14 cellular contexts compared by ENCODE assay signal in the genomic region with DNA sequence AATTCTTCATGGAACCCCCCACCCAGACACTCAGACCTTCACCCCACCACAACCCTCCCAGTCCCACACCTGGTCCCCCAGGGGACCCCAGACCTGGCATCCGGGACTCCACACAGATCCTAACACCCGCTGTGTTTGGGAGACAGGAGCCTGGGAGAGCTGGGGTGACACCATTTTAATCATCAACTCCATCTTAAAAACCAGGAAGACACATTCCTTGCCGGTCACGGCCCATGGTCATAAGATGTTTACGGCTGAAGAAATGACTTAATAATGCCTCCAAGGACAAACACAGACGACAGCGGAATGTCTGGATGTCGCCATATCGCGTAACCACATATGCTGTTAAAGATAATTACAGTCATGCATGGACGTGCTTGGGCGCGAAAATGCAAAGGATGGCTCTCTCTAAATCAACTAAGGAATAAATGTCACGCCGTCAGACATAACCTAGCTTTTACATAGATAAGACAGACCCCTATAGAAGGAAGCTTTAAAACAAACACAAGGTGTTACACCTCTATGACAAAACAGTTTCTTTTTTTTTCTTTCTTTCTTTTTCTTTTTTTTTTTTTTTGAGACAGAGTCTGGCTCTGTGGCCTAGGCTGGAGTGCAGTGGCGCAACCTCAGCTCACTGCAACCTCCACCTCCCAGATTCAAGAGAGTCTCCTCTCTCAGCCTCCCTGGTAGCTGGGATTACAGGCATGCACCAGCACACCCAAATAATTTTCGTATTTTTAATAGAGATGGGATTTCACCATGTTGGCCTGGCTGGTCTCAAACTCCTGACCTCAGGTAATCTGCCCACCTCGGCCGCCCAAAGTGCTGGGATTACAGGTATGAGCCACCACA. TPM values are rescaled to one million over a fixed set of nuclear protein-coding genes. Genes with fewer than 3 reads are reported as not detected.
DNase-seq lines count a peak whose midpoint lies in the region; ATAC-seq, FAIRE-seq and TF ChIP-seq lines count a peak whose summit lies in the region.
"Had no signal": no experiment of that assay in that cellular context is flagged by ENCODE, and none has a peak within 500 bp of the region (broad histone marks: within the 10 kb centered on the region; RNA-seq: fewer than 3 reads in every experiment).

No MANE protein-coding gene starts in this region.

- CTCF ChIA-PET in activated B cell treated with CpG ODN at 0.5 μM for 24 hours (lab: Charles Lee): no interaction called here

- H3K4me3 Mint-ChIP-seq in T-helper 2 cell treated with Interferon-gamma antibody and Interleukin-4, amounts not matched to agents 5 μg/mL and 100 μg/mL, for 36 hours: peak overlapping the region; percentile 7
- H3K4me3 Mint-ChIP-seq in activated B cell treated with CpG ODN at 0.5 μM for 24 hours: peak overlapping the region; percentile 44
- peak overlapping the region in 3 of 5 donors; percentile 12 to 39 (median 16) for H3K4me3 Mint-ChIP-seq in immature natural killer cell

- H3K36me3 Mint-ChIP-seq in T-helper 2 cell treated with Interferon-gamma antibody and Interleukin-4, amounts not matched to agents 5 μg/mL and 100 μg/mL, for 36 hours (ENCODE audit: low read depth): peaks cover 6% of the 10 kb centered on the region
- H3K36me3 Mint-ChIP-seq in activated B cell treated with CpG ODN at 0.5 μM for 24 hours (ENCODE audit: low read depth) (peaks cover 5% of the 10 kb centered on the region), immature natural killer cell (no peaks in the 10 kb centered on the region)

- peaks cover 18% of the 10 kb centered on the region in 2 donors for H3K4me1 ChIP-seq in gastrocnemius medialis

- ATAC-seq in activated B cell treated with CpG ODN at 0.5 μM for 24 hours (ENCODE audit: low read depth) (no peak), gastrocnemius medialis (no peak), GM18858 (IDR thresholded peaks at IDR 0.05; ENCODE audit: unreplicated experiment) (no peak)
- ATAC-seq: SK-N-SH treated with all-trans-retinoic acid at 6 μM for 48 hours had no signal

- no peak for TF ChIP-seq POLR2A in gastrocnemius medialis (IDR thresholded peaks at IDR 0.05)

- in situ Hi-C loops in gastrocnemius medialis (cut with MboI; ENCODE audit: low sequenced_read_pairs in 4 of 4): no loop called here

- no peaks in the 10 kb centered on the region for H3K9me3 Mint-ChIP-seq in T-helper 2 cell treated with Interferon-gamma antibody and Interleukin-4, amounts not matched to agents 5 μg/mL and 100 μg/mL, for 36 hours
- H3K9me3 Mint-ChIP-seq in activated B cell treated with CpG ODN at 0.5 μM for 24 hours (no peaks in the 10 kb centered on the region), immature natural killer cell (no peaks in the 10 kb centered on the region)

- FAIRE-seq in urothelium cell line (lab: Jason Lieb, UNC): no peak
- FAIRE-seq: islet of Langerhans had no signal

- H3K9me3 ChIP-seq in gastrocnemius medialis: no peaks in the 10 kb centered on the region
- H3K9me3 ChIP-seq: right atrium auricular region had no signal

- H3K4me1 Mint-ChIP-seq in T-helper 2 cell treated with Interferon-gamma antibody and Interleukin-4, amounts not matched to agents 5 μg/mL and 100 μg/mL, for 36 hours (ENCODE audit: low read depth): peaks cover 14% of the 10 kb centered on the region
- H3K4me1 Mint-ChIP-seq in activated B cell treated with CpG ODN at 0.5 μM for 24 hours: peaks cover 21% of the 10 kb centered on the region
- peaks cover 21 to 23% of the 10 kb centered on the region in 2 donors for H3K4me1 Mint-ChIP-seq in immature natural killer cell

- H3K36me3 ChIP-seq in gastrocnemius medialis: no peaks in the 10 kb centered on the region
- H3K36me3 ChIP-seq: right atrium auricular region had no signal

- peak overlapping the region; percentile 26 for H3K27ac Mint-ChIP-seq in T-helper 2 cell treated with Interferon-gamma antibody and Interleukin-4, amounts not matched to agents 5 μg/mL and 100 μg/mL, for 36 hours
- H3K27ac Mint-ChIP-seq in activated B cell treated with CpG ODN at 0.5 μM for 24 hours: no peak overlapping the region
- H3K27ac Mint-ChIP-seq in immature natural killer cell: peak overlapping the region in 4 of 6 donors; percentile 28 to 63 (median 52)

- no peaks in the 10 kb centered on the region for H3K27me3 ChIP-seq in gastrocnemius medialis
- H3K27me3 ChIP-seq: right atrium auricular region had no signal

- peak overlapping the region in 1 of 4 donors; percentile 69 for H3K4me3 ChIP-seq in gastrocnemius medialis
- H3K4me3 ChIP-seq: right atrium auricular region had no signal

- no peaks in the 10 kb centered on the region for H3K27me3 Mint-ChIP-seq in T-helper 2 cell treated with Interferon-gamma antibody and Interleukin-4, amounts not matched to agents 5 μg/mL and 100 μg/mL, for 36 hours (ENCODE audit: low read depth)
- no peaks in the 10 kb centered on the region for H3K27me3 Mint-ChIP-seq in activated B cell treated with CpG ODN at 0.5 μM for 24 hours
- H3K27me3 Mint-ChIP-seq in immature natural killer cell (ENCODE audit: low read depth in 3 of 3): peaks cover 0 to 13% (median 7%) of the 10 kb centered on the region in 3 donors

- intact Hi-C loops in activated B cell treated with CpG ODN at 0.5 μM for 24 hours (cut with micrococcal nuclease): loop anchor here (5.0 kb wide), 2 partner anchors 189 to 1051 kb away; a partner anchor contains a TSS
- intact Hi-C loops in gastrocnemius medialis (cut with DNase I; ENCODE audit: low total_unique reads): loop anchor here (5.0 kb wide), 3 partner anchors 101 to 189 kb away; a partner anchor contains a TSS

- peak overlapping the region; percentile 20 to 52 (median 44) for H3K27ac ChIP-seq in gastrocnemius medialis
- H3K27ac ChIP-seq: right atrium auricular region had no signal

- POLR2A ChIA-PET in activated B cell treated with CpG ODN at 0.5 μM for 24 hours (lab: Charles Lee): no interaction called here

- DNase-seq in T-helper 2 cell treated with Interferon-gamma antibody and Interleukin-4, amounts not matched to agents 5 μg/mL and 100 μg/mL, for 36 hours (ENCODE audit: low spot score): no peak
- DNase-seq in T-helper 2 cell (no peak), activated B cell treated with CpG ODN at 0.5 μM for 24 hours (no peak), immature natural killer cell (no peak), gastrocnemius medialis (no peak), urothelium cell line (ENCODE audit: low spot score) (no peak)
- no peak for DNase-seq in activated naive CD4-positive, alpha-beta T cell treated with anti-CD3 and anti-CD28 coated beads, Interleukin-2, amount 50 U/mL, for 16 hours
- DNase-seq: 8988T, cortex of kidney, NCI-H2227 treated with DMSO at 0.1 percent for 48 hours had no signal

- no peak for TF ChIP-seq CTCF in activated B cell treated with CpG ODN at 0.5 μM for 24 hours (IDR thresholded peaks at IDR 0.05)
- no peak for TF ChIP-seq CTCF in gastrocnemius medialis (IDR thresholded peaks at IDR 0.05 in 4 of 5, conservative IDR thresholded peaks at IDR 0.05 in 1 of 5)

RNA-seq across cellular contexts. Expression of a gene that starts 2.1 kb away (rescaled TPM):
- total RNA-seq in activated B cell treated with CpG ODN at 0.5 μM for 24 hours: 23.2 and 28.3 TPM in 2 replicates
- 10 to 100 TPM; 20.0 to 36.4 (median 23.2) TPM for polyA plus RNA-seq in immature natural killer cell
- total RNA-seq in gastrocnemius medialis: 10 to 100 TPM in 3 of 4 donors, 1 to 10 TPM in 1; 9.8 to 31.1 (median 13.6) TPM

RNA-seq across cellular contexts. Expression of a gene that starts 2.1 kb away (rescaled TPM):
- total RNA-seq in activated B cell treated with CpG ODN at 0.5 μM for 24 hours (49.5 and 50.1 TPM in 2 replicates), gastrocnemius medialis (100 to 1,000 TPM in 2 of 4 donors, 10 to 100 TPM in 2; 76.8 to 191 (median 131) TPM)
- polyA plus RNA-seq in immature natural killer cell: 10 to 100 TPM; 23.7 to 48.1 (median 41.4) TPM
